In the genomic region with DNA sequence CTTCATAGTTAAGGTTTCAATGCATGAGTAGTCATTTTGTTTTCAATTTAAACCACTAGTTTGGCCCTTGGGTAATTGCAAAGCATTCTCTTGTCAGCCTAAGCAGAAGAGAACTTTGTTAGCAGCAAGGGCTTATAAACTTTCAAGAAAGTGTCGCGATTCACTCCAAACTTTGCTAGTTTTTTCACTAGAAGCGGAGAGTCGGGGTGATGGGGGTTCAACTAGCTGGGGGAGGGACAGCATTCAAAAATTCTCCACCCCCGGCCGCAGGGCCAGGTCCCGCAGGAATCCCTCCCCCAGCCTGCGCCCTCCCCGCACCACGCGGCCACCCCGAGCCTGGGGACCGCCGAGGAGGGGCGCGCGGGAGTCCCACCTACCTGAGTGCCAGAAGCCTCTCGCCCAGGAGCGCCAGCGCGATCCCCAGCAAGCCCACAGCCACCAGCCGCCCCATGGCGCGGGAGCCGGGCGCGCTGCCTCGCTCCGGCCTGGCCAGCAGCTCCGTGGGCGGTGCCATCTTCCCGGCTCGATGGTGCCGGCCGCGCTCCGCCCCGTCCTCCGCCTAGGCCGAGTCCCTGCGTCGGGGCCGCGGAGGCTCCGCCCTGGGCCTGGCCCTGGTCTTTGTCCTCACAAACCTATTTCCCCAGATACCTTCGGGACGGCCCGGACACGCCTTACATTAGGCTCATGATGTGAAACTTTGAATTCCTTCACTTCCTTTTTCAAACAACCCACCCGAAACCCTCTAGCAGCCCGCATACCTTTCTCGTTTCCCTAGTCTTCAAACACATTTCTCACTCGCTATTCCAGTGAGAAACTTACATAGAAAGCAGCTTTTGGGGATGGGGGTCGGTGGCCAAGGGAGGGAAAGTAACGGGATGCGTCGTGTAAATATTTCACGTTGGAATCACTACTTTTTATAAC, we compare ENCODE assay signal across 8 cellular contexts. TPM values are rescaled to one million over a fixed set of nuclear protein-coding genes. Genes with fewer than 3 reads are reported as not detected.
DNase-seq lines count a peak whose midpoint lies in the region; ATAC-seq and TF ChIP-seq lines count a peak whose summit lies in the region.

A gene (minus strand): TSS at position 528 of the 921 bp plus-strand sequence. CDS start 77 bp downstream, at position 451.

- peaks cover 0 to 4% of the 10 kb centered on the region in 2 donors for H3K27me3 Mint-ChIP-seq in CD8-positive, alpha-beta memory T cell
- H3K27me3 Mint-ChIP-seq in activated T-cell treated with anti-CD3 and anti-CD28 coated beads, Interleukin-2, amount 50 U/mL, for 24 hours, result peaks cover 9% of the 10 kb centered on the region
- H3K27me3 Mint-ChIP-seq in stimulated activated memory B cell treated with anti-CD40 and anti-IgM and Interleukin-4, amounts not matched to agents 10 μg/mL and 1 μg/mL and 100 μg/mL, for 72 hours, result no peaks in the 10 kb centered on the region

- H3K27ac ChIP-seq in CD8-positive, alpha-beta memory T cell (ENCODE audit: low read depth, low read length), result peak within 1 kb of the TSS; percentile 39

- CTCF ChIA-PET in CD8-positive, alpha-beta memory T cell (lab: Charles Lee), result interaction anchor here (0.5 to 1.0 kb wide), 4 partner anchors 10 to 43 kb away, joined by 3 read pairs; no protein-coding TSS in a partner anchor

- peak within 1 kb of the TSS; percentile 84 to 93 (median 87) for H3K4me3 Mint-ChIP-seq in CD8-positive, alpha-beta memory T cell
- peak within 1 kb of the TSS; percentile 77 for H3K4me3 Mint-ChIP-seq in activated T-cell treated with anti-CD3 and anti-CD28 coated beads, Interleukin-2, amount 50 U/mL, for 24 hours
- peak within 1 kb of the TSS; percentile 75 for H3K4me3 Mint-ChIP-seq in stimulated activated memory B cell treated with anti-CD40 and anti-IgM and Interleukin-4, amounts not matched to agents 10 μg/mL and 1 μg/mL and 100 μg/mL, for 72 hours

- peak; percentile 85 for TF ChIP-seq POLR2A in erythroblast (IDR thresholded peaks at IDR 0.05; ENCODE audit: low read length)

- peaks cover 7% of the 10 kb centered on the region for H3K4me1 ChIP-seq in CD8-positive, alpha-beta memory T cell (ENCODE audit: insufficient read depth, low read length)

- no peaks in the 10 kb centered on the region for H3K9me3 ChIP-seq in CD8-positive, alpha-beta memory T cell (ENCODE audit: low read length)

- H3K27me3 ChIP-seq in CD8-positive, alpha-beta memory T cell (ENCODE audit: insufficient read depth, low read length, poor library complexity, severe bottlenecking), result no peaks in the 10 kb centered on the region

- POLR2A ChIA-PET in CD8-positive, alpha-beta memory T cell (lab: Charles Lee), result no interaction called here

- H3K4me1 Mint-ChIP-seq in CD8-positive, alpha-beta memory T cell, result peaks cover 10 to 21% (median 19%) of the 10 kb centered on the region in 3 donors
- peaks cover 14% of the 10 kb centered on the region for H3K4me1 Mint-ChIP-seq in activated T-cell treated with anti-CD3 and anti-CD28 coated beads, Interleukin-2, amount 50 U/mL, for 24 hours (ENCODE audit: low read depth)
- H3K4me1 Mint-ChIP-seq in stimulated activated memory B cell treated with anti-CD40 and anti-IgM and Interleukin-4, amounts not matched to agents 10 μg/mL and 1 μg/mL and 100 μg/mL, for 72 hours, result peaks cover 18% of the 10 kb centered on the region

- peak; percentile 7 to 56 (median 39) for DNase-seq in CD8-positive, alpha-beta memory T cell
- DNase-seq in NOMO-1 treated with DMSO at 0.1 percent for 48 hours (lab: John Stamatoyannopoulos, UW; ENCODE audit: unreplicated experiment), result peak; percentile 99
- DNase-seq in activated T-cell treated with anti-CD3 and anti-CD28 coated beads, Interleukin-2, amount 50 U/mL, for 24 hours, result peak; percentile 67
- DNase-seq in erythroblast (lab: John Stamatoyannopoulos, UW), result peak; percentile 82 to 84
- peak; percentile 36 for DNase-seq in middle frontal gyrus (ENCODE audit: extremely low spot score, low spot score)

- no peaks in the 10 kb centered on the region for H3K9me3 Mint-ChIP-seq in CD8-positive, alpha-beta memory T cell
- no peaks in the 10 kb centered on the region for H3K9me3 Mint-ChIP-seq in activated T-cell treated with anti-CD3 and anti-CD28 coated beads, Interleukin-2, amount 50 U/mL, for 24 hours
- no peaks in the 10 kb centered on the region for H3K9me3 Mint-ChIP-seq in stimulated activated memory B cell treated with anti-CD40 and anti-IgM and Interleukin-4, amounts not matched to agents 10 μg/mL and 1 μg/mL and 100 μg/mL, for 72 hours

- ATAC-seq in GM19395 (IDR thresholded peaks at IDR 0.05; ENCODE audit: unreplicated experiment) (peak; percentile 96), HG03460 (IDR thresholded peaks at IDR 0.05; ENCODE audit: unreplicated experiment) (peak; percentile 96)
- ATAC-seq in stimulated activated memory B cell treated with anti-CD40 and anti-IgM and Interleukin-4, amounts not matched to agents 10 μg/mL and 1 μg/mL and 100 μg/mL, for 72 hours, result peak; percentile 96

- peak within 1 kb of the TSS; percentile 59 to 96 (median 90) for H3K27ac Mint-ChIP-seq in CD8-positive, alpha-beta memory T cell
- H3K27ac Mint-ChIP-seq in activated T-cell treated with anti-CD3 and anti-CD28 coated beads, Interleukin-2, amount 50 U/mL, for 24 hours, result peak within 1 kb of the TSS; percentile 83
- H3K27ac Mint-ChIP-seq in stimulated activated memory B cell treated with anti-CD40 and anti-IgM and Interleukin-4, amounts not matched to agents 10 μg/mL and 1 μg/mL and 100 μg/mL, for 72 hours, result peak within 1 kb of the TSS; percentile 40

- H3K4me3 ChIP-seq in CD8-positive, alpha-beta memory T cell (ENCODE audit: low read length), result peak within 1 kb of the TSS; percentile 35

- H3K36me3 ChIP-seq in CD8-positive, alpha-beta memory T cell (ENCODE audit: insufficient read depth, low read length), result no peaks in the 10 kb centered on the region

- peaks cover 0 to 3% (median 2%) of the 10 kb centered on the region in 3 donors for H3K36me3 Mint-ChIP-seq in CD8-positive, alpha-beta memory T cell
- H3K36me3 Mint-ChIP-seq in activated T-cell treated with anti-CD3 and anti-CD28 coated beads, Interleukin-2, amount 50 U/mL, for 24 hours (ENCODE audit: low read depth), result no peaks in the 10 kb centered on the region
- H3K36me3 Mint-ChIP-seq in stimulated activated memory B cell treated with anti-CD40 and anti-IgM and Interleukin-4, amounts not matched to agents 10 μg/mL and 1 μg/mL and 100 μg/mL, for 72 hours, result peaks cover 5% of the 10 kb centered on the region

RNA-seq across cellular contexts. Expression of the gene that starts here (rescaled TPM):
- total RNA-seq in CD8-positive, alpha-beta memory T cell, result 1 to 10 TPM; 6.0 to 7.0 TPM
- polyA plus RNA-seq in CD8-positive, alpha-beta memory T cell, result 6.5 TPM

Comparison
In these comparisons a context has a peak if more than half of its experiments do, and no peak if none do; other contexts are left out.
1. Peak in every context shown above with its lines: DNase-seq, ATAC-seq, H3K4me3 ChIP-seq and H3K27ac ChIP-seq.
2. DNase-seq: peak in every context shown above with its lines; median percentile 99 in NOMO-1 treated with DMSO at 0.1 percent for 48 hours; 83 in erythroblast; 67 in activated T-cell treated with anti-CD3 and anti-CD28 coated beads, Interleukin-2, amount 50 U/mL, for 24 hours; 39 in CD8-positive, alpha-beta memory T cell; 36 in middle frontal gyrus.